In genomic region chr1:35255276-35255675, GRCh38 we compare ENCODE assay signal across 10 cellular contexts.
"Had no signal": no experiment of that assay in that cellular context is flagged by ENCODE, and none has a peak within 500 bp of the region (broad histone marks: within the 10 kb centered on the region; RNA-seq: fewer than 3 reads in every experiment).

No MANE protein-coding gene starts in this region.

- H3K4me2 ChIP-seq: KMS-11 had no signal

- DNase-seq: GM23248, GOT3, H7, HFFc6, IMR-90, KBM-7 had no signal

- H3K9ac ChIP-seq: GM23248, KMS-11 had no signal

- H3K36me3 ChIP-seq: HAP-1 had no signal

- H3K4me1 ChIP-seq: HAP-1 had no signal

- H2AFZ ChIP-seq: GM23248 had no signal

- H3K4me3 ChIP-seq: GM23248, HAP-1 had no signal

- FAIRE-seq: HTR-8/SVneo had no signal

- H3K9me3 ChIP-seq: HAP-1 had no signal

- H3K27ac ChIP-seq: GM23248, KMS-11 had no signal

- ATAC-seq: HCT116 had no signal
